In genomic region chr22:29816128-29816527, GRCh38 we compare ENCODE assay signal across 1 cellular context.
TF ChIP-seq lines count a peak whose summit lies in the region.

No MANE protein-coding gene starts in this region.

TF ChIP-seq in GM23338, 12 proteins besides CTCF, POLR2A, EP300 and RAD21:
- TF ChIP-seq ZNF331 (CRISPR knock-in tag; IDR thresholded peaks at IDR 0.05; ENCODE audit: low read depth) (no peak), JUNB (IDR thresholded peaks at IDR 0.05; ENCODE audit: unreplicated experiment) (no peak), EZH2phosphoT487 (IDR thresholded peaks at IDR 0.05; ENCODE audit: unreplicated experiment) (no peak), POLR2AphosphoS5 (IDR thresholded peaks at IDR 0.05; ENCODE audit: low read depth) (no peak), ZNF114 (CRISPR knock-in tag; IDR thresholded peaks at IDR 0.05) (no peak), ETS1 (IDR thresholded peaks at IDR 0.05) (no peak), NANOG (IDR thresholded peaks at IDR 0.05; ENCODE audit: borderline replicate concordance) (no peak)
